ENCODE assay signal across 8 cellular contexts in the genomic region with DNA sequence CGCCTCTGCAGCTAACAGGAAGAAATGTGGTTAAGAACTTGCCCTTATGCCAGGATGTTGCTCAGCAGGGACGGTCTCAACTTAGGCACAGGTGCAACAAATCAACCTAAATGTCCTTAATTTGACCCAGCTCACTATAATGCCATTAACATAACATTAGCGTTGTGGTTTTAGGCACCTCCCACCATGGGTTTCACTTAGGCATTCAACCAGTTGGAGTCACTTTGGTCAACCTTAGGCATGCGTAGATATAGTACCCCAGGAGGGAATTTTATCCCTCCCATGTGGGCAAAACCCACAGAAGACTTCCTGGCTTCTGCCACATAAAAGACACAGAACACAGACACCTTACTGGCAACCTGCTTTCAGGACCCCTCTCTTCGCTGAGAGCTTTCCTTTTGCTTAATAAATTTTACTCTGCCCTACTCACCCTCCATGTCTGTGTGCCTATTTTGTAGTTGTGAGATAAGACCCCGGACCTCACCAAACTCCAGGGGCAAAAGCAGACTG. TPM values are rescaled to one million over a fixed set of nuclear protein-coding genes. Genes with fewer than 3 reads are reported as not detected.
A peak's percentile ranks its signal among the peaks of the same experiment; 100 is the strongest.
DNase-seq lines count a peak whose midpoint lies in the region; ATAC-seq lines count a peak whose summit lies in the region.

No MANE protein-coding gene starts in this region.

- intact Hi-C loops in posterior vena cava (cut with DNase I) = loop anchor here in 1 of 2 donors (10.0 kb wide), 1 partner anchor 1448 kb away; no protein-coding TSS in a partner anchor

- peak; percentile 89 for ATAC-seq in GM19438 (IDR thresholded peaks at IDR 0.05; ENCODE audit: low read depth, unreplicated experiment)
- peak; percentile 78 for ATAC-seq in HG03159 (IDR thresholded peaks at IDR 0.05; ENCODE audit: unreplicated experiment)

- DNase-seq in UCSD-AML1 (lab: John Stamatoyannopoulos, UW; ENCODE audit: unreplicated experiment) = peak; percentile 34
- peak; percentile 40 for DNase-seq in iPS DF 19.7 (ENCODE audit: low read depth, low spot score)
- no peak for DNase-seq in SW 1271 (lab: John Stamatoyannopoulos, UW)
- DNase-seq in NCI-H2196 treated with DMSO at 0.1 percent for 48 hours (lab: John Stamatoyannopoulos, UW; ENCODE audit: unreplicated experiment) = no peak
- DNase-seq in hippocampal formation (lab: John Stamatoyannopoulos, UW) = no peak
- DNase-seq in posterior vena cava (ENCODE audit: low spot score) = no peak

RNA-seq across cellular contexts. Expression of a gene that starts 8.7 kb away (rescaled TPM):
- total RNA-seq in posterior vena cava = 10 to 100 TPM; 31.8 to 44.6 TPM

RNA-seq across cellular contexts. Expression of a gene that starts 59.8 kb away (rescaled TPM):
- total RNA-seq in posterior vena cava = 1 to 10 TPM; 4.8 to 9.6 TPM

Comparison
In these comparisons a context has a peak if more than half of its experiments do, and no peak if none do; other contexts are left out.
1. DNase-seq: peak in UCSD-AML1 (single experiment) and iPS DF 19.7 (single experiment); none in SW 1271 (0 of 2), NCI-H2196 treated with DMSO at 0.1 percent for 48 hours (single experiment), hippocampal formation (0 of 2) and posterior vena cava (single experiment).